9 cellular contexts compared by ENCODE assay signal in genomic region chr19:18086590-18087138, GRCh38. TPM values are rescaled to one million over a fixed set of nuclear protein-coding genes. Genes with fewer than 3 reads are reported as not detected.
DNase-seq lines count a peak whose midpoint lies in the region; ATAC-seq and TF ChIP-seq lines count a peak whose summit lies in the region.
"Had no signal": no experiment of that assay in that cellular context is flagged by ENCODE, and none has a peak within 500 bp of the region (broad histone marks: within the 10 kb centered on the region; RNA-seq: fewer than 3 reads in every experiment).

TSS of gene IL12RB1 (minus strand) at chr19:18086934. CDS start at chr19:18086823, 111 bp downstream.

- 33 to 43% (median 38%) methylated on average over 12 of the region's 12 CpGs for WGBS in psoas muscle, 3 donors

- peaks cover 7% of the 10 kb centered on the region; the same call in 1 of the 2 replicates for H3K27me3 Mint-ChIP-seq in WTC11 (ENCODE audit: low read depth)

- H3K27ac ChIP-seq in DOHH2 (ENCODE audit: low read depth, low read length), result 0 out of 2 replicates have a peak within 1 kb of the TSS, but pooled peaks have one; percentile 0
- peak within 1 kb of the TSS; percentile 54 to 88 (median 77) for H3K27ac ChIP-seq in Peyer's patch
- no peak within 1 kb of the TSS for H3K27ac ChIP-seq in ascending aorta
- H3K27ac ChIP-seq in psoas muscle, result no peak within 1 kb of the TSS
- H3K27ac ChIP-seq: cardiac muscle cell had no signal

- no peaks in the 10 kb centered on the region for H4K20me1 ChIP-seq in DOHH2 (ENCODE audit: control insufficient read depth, insufficient read depth, low read depth, low read length)

- H3K4me3 ChIP-seq in DOHH2 (ENCODE audit: low read length) (peak within 1 kb of the TSS; percentile 41; the same call in 1 of the 2 replicates), Peyer's patch (peak within 1 kb of the TSS; percentile 44 to 61 (median 55)), ascending aorta (peak within 1 kb of the TSS; percentile 23 to 54), psoas muscle (peak within 1 kb of the TSS; percentile 41)
- H3K4me3 ChIP-seq: cardiac muscle cell had no signal

- H3K36me3 ChIP-seq in DOHH2 (ENCODE audit: control insufficient read depth, low read length), result peaks cover 8% of the 10 kb centered on the region; the same call in 1 of the 2 replicates
- H3K36me3 ChIP-seq in Peyer's patch, result no peaks in the 10 kb centered on the region
- no peaks in the 10 kb centered on the region for H3K36me3 ChIP-seq in ascending aorta
- no peaks in the 10 kb centered on the region for H3K36me3 ChIP-seq in psoas muscle (ENCODE audit: insufficient read depth in 1 of 2, low read depth in 1 of 2)
- H3K36me3 ChIP-seq: cardiac muscle cell had no signal

- H3K4me1 Mint-ChIP-seq in WTC11, result no peaks in the 10 kb centered on the region

- H3K79me2 ChIP-seq in DOHH2 (ENCODE audit: control insufficient read depth, low read length), result peaks cover 11% of the 10 kb centered on the region

- peaks cover 26% of the 10 kb centered on the region for H3F3A ChIP-seq in DOHH2 (ENCODE audit: control insufficient read depth, insufficient read depth)

- peaks cover 12% of the 10 kb centered on the region for H3K9me3 Mint-ChIP-seq in WTC11

- intact Hi-C loops in ascending aorta (cut with DNase I), result no loop called here
- intact Hi-C loops in psoas muscle (cut with DNase I), result no loop called here

- no peak for TF ChIP-seq POLR2A in Peyer's patch (IDR thresholded peaks at IDR 0.05)

- no peaks in the 10 kb centered on the region for H3K9me3 ChIP-seq in DOHH2 (ENCODE audit: control insufficient read depth, insufficient read depth, low read length)
- no peaks in the 10 kb centered on the region for H3K9me3 ChIP-seq in Peyer's patch
- H3K9me3 ChIP-seq in ascending aorta, result no peaks in the 10 kb centered on the region
- H3K9me3 ChIP-seq in psoas muscle, result no peaks in the 10 kb centered on the region

- DNase-seq in Peyer's patch (peak in 2 of 3 donors; percentile 74 to 81), ascending aorta (ENCODE audit: low spot score in 2 of 2) (no peak), psoas muscle (no peak), SKM-1 (lab: John Stamatoyannopoulos, UW; ENCODE audit: unreplicated experiment) (no peak), cortex of kidney (lab: John Stamatoyannopoulos, UW) (no peak), WTC11 (ENCODE audit: low spot score) (no peak)

- no peak within 1 kb of the TSS for H3K4me3 Mint-ChIP-seq in WTC11

- no peak within 1 kb of the TSS for H3K27ac Mint-ChIP-seq in WTC11

- POLR2A ChIA-PET in WTC11 (lab: Charles Lee), result no interaction called here

- CTCF ChIA-PET in WTC11 (lab: Charles Lee), result no interaction called here

- H3K4me1 ChIP-seq in DOHH2 (ENCODE audit: control insufficient read depth, low read length), result peaks cover 51% of the 10 kb centered on the region
- peaks cover 0 to 26% (median 12%) of the 10 kb centered on the region in 4 donors for H3K4me1 ChIP-seq in Peyer's patch
- H3K4me1 ChIP-seq in ascending aorta, result peaks cover 3 to 9% of the 10 kb centered on the region in 2 donors
- no peaks in the 10 kb centered on the region for H3K4me1 ChIP-seq in psoas muscle

- H3K27me3 ChIP-seq in DOHH2 (ENCODE audit: control insufficient read depth, low read length) (no peaks in the 10 kb centered on the region), Peyer's patch (no peaks in the 10 kb centered on the region), ascending aorta (no peaks in the 10 kb centered on the region), psoas muscle (ENCODE audit: insufficient read depth in 3 of 3, low read length in 2 of 3) (peaks cover 0 to 6% (median 1%) of the 10 kb centered on the region in 3 donors)
- H3K27me3 ChIP-seq: cardiac muscle cell had no signal

- H3K9me2 ChIP-seq in DOHH2 (replicated peaks; ENCODE audit: control insufficient read depth, low read length), result no peaks in the 10 kb centered on the region; the same call in 1 of the 2 replicates

- H3K4me2 ChIP-seq in DOHH2 (ENCODE audit: low read length), result peak within 1 kb of the TSS; percentile 41

- H3K36me3 Mint-ChIP-seq in WTC11, result no peaks in the 10 kb centered on the region

- TF ChIP-seq CTCF in DOHH2 (IDR thresholded peaks at IDR 0.05; ENCODE audit: low read depth, low read length, poor library complexity, severe bottlenecking) (no peak), Peyer's patch (IDR thresholded peaks at IDR 0.05) (no peak), ascending aorta (IDR thresholded peaks at IDR 0.05) (no peak), psoas muscle (IDR thresholded peaks at IDR 0.05) (no peak), WTC11 (IDR thresholded peaks at IDR 0.05) (no peak)

- ATAC-seq in psoas muscle (no peak), GM18909 (IDR thresholded peaks at IDR 0.05; ENCODE audit: poor library complexity, unreplicated experiment) (no peak), WTC11 (no peak)

TF ChIP-seq in WTC11, 78 proteins besides CTCF, POLR2A, EP300 and RAD21 (continues in another document):
- no peak for TF ChIP-seq FOXP1 (CRISPR knock-in tag; IDR thresholded peaks at IDR 0.05; ENCODE audit: borderline replicate concordance)
- no peak for TF ChIP-seq TCF7 (CRISPR knock-in tag; IDR thresholded peaks at IDR 0.05; ENCODE audit: low read depth)
- no peak for TF ChIP-seq OVOL2 (CRISPR knock-in tag; IDR thresholded peaks at IDR 0.05; ENCODE audit: borderline replicate concordance)
- TF ChIP-seq TP53 (CRISPR knock-in tag; IDR thresholded peaks at IDR 0.05), result no peak
- no peak for TF ChIP-seq ZNF396 (CRISPR knock-in tag; IDR thresholded peaks at IDR 0.05; ENCODE audit: borderline replicate concordance)
- TF ChIP-seq, protein P1, sequence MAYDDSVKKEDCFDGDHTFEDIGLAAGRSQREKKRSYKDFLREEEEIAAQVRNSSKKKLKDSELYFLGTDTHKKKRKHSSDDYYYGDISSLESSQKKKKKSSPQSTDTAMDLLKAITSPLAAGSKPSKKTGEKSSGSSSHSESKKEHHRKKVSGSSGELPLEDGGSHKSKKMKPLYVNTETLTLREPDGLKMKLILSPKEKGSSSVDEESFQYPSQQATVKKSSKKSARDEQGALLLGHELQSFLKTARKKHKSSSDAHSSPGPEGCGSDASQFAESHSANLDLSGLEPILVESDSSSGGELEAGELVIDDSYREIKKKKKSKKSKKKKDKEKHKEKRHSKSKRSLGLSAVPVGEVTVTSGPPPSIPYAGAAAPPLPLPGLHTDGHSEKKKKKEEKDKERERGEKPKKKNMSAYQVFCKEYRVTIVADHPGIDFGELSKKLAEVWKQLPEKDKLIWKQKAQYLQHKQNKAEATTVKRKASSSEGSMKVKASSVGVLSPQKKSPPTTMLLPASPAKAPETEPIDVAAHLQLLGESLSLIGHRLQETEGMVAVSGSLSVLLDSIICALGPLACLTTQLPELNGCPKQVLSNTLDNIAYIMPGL (CRISPR knock-in tag; IDR thresholded peaks at IDR 0.05), result no peak
- TF ChIP-seq, protein P2, sequence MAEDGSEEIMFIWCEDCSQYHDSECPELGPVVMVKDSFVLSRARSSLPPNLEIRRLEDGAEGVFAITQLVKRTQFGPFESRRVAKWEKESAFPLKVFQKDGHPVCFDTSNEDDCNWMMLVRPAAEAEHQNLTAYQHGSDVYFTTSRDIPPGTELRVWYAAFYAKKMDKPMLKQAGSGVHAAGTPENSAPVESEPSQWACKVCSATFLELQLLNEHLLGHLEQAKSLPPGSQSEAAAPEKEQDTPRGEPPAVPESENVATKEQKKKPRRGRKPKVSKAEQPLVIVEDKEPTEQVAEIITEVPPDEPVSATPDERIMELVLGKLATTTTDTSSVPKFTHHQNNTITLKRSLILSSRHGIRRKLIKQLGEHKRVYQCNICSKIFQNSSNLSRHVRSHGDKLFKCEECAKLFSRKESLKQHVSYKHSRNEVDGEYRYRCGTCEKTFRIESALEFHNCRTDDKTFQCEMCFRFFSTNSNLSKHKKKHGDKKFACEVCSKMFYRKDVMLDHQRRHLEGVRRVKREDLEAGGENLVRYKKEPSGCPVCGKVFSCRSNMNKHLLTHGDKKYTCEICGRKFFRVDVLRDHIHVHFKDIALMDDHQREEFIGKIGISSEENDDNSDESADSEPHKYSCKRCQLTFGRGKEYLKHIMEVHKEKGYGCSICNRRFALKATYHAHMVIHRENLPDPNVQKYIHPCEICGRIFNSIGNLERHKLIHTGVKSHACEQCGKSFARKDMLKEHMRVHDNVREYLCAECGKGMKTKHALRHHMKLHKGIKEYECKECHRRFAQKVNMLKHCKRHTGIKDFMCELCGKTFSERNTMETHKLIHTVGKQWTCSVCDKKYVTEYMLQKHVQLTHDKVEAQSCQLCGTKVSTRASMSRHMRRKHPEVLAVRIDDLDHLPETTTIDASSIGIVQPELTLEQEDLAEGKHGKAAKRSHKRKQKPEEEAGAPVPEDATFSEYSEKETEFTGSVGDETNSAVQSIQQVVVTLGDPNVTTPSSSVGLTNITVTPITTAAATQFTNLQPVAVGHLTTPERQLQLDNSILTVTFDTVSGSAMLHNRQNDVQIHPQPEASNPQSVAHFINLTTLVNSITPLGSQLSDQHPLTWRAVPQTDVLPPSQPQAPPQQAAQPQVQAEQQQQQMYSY (CRISPR knock-in tag; IDR thresholded peaks at IDR 0.05), result no peak
- TF ChIP-seq, protein P3, sequence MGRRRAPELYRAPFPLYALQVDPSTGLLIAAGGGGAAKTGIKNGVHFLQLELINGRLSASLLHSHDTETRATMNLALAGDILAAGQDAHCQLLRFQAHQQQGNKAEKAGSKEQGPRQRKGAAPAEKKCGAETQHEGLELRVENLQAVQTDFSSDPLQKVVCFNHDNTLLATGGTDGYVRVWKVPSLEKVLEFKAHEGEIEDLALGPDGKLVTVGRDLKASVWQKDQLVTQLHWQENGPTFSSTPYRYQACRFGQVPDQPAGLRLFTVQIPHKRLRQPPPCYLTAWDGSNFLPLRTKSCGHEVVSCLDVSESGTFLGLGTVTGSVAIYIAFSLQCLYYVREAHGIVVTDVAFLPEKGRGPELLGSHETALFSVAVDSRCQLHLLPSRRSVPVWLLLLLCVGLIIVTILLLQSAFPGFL (CRISPR knock-in tag; IDR thresholded peaks at IDR 0.05; ENCODE audit: borderline replicate concordance), result no peak
- TF ChIP-seq NR2C2 (CRISPR knock-in tag; IDR thresholded peaks at IDR 0.05), result no peak
- TF ChIP-seq ZNF138 (CRISPR knock-in tag; conservative IDR thresholded peaks at IDR 0.05), result no peak

RNA-seq across cellular contexts. Expression of gene IL12RB1, which starts in this region (rescaled TPM):
- 10 to 100 TPM in 1 of 4 donors, 1 to 10 TPM in 3; 1.2 to 19.0 (median 2.8) TPM for total RNA-seq in Peyer's patch
- 1.5 TPM for total RNA-seq in ascending aorta
- under 1 TPM; 0.15 to 0.53 (median 0.26) TPM for total RNA-seq in psoas muscle
- polyA plus RNA-seq in psoas muscle, result under 1 TPM in 2 of 3 donors, not detected in 1; 0.14 to 0.17 TPM
- total RNA-seq in WTC11 (2021), result not detected in 3 replicates
- total RNA-seq: cardiac muscle cell had no signal
- polyA plus RNA-seq: cardiac muscle cell had no signal

Comparison
In these comparisons a context has a peak if more than half of its experiments do, and no peak if none do; other contexts are left out.
1. H3K27ac ChIP-seq: peak in DOHH2 (single experiment) and Peyer's patch (4 of 4); none in ascending aorta (0 of 2) and psoas muscle (single experiment).
2. DNase-seq: peak in Peyer's patch (2 of 3); none in ascending aorta (0 of 2), psoas muscle (0 of 2), SKM-1 (single experiment), cortex of kidney (single experiment) and WTC11 (single experiment).
3. Peak in every context shown above with its lines, with median percentiles within 50 percentile points of each other: H3K4me3 ChIP-seq.